ENCODE assay signal across 1 cellular context in genomic region chr6:170043150-170043819, GRCh38.
TF ChIP-seq lines count a peak whose summit lies in the region.

No MANE protein-coding gene starts in this region.

TF ChIP-seq in IMR-90, 13 proteins besides CTCF, POLR2A, EP300 and RAD21 (continued from another document):
- TF ChIP-seq SMC3 (IDR thresholded peaks at IDR 0.05; ENCODE audit: low read depth, low read length) (no peak), MAZ (IDR thresholded peaks at IDR 0.05; ENCODE audit: borderline replicate concordance, low read depth, low read length) (no peak), CHD1 (IDR thresholded peaks at IDR 0.05; ENCODE audit: low read depth, low read length) (no peak), MXI1 (IDR thresholded peaks at IDR 0.05; ENCODE audit: borderline replicate concordance, low read depth, low read length) (no peak), CEBPB (IDR thresholded peaks at IDR 0.05; ENCODE audit: low read depth, low read length) (no peak), NFE2L2 (IDR thresholded peaks at IDR 0.05; ENCODE audit: low read depth, low read length) (no peak), BHLHE40 (IDR thresholded peaks at IDR 0.05; ENCODE audit: low read depth, low read length) (no peak), RFX5 (IDR thresholded peaks at IDR 0.05; ENCODE audit: low read depth, low read length) (no peak)
- TF ChIP-seq, protein P1, sequence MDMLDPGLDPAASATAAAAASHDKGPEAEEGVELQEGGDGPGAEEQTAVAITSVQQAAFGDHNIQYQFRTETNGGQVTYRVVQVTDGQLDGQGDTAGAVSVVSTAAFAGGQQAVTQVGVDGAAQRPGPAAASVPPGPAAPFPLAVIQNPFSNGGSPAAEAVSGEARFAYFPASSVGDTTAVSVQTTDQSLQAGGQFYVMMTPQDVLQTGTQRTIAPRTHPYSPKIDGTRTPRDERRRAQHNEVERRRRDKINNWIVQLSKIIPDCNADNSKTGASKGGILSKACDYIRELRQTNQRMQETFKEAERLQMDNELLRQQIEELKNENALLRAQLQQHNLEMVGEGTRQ (IDR thresholded peaks at IDR 0.05; ENCODE audit: low read depth, low read length): no peak
